In genomic region chr11:4030197-4030596, GRCh38 we compare ENCODE assay signal across 25 cellular contexts.
"Had no signal": no experiment of that assay in that cellular context is flagged by ENCODE, and none has a peak within 500 bp of the region (broad histone marks: within the 10 kb centered on the region; RNA-seq: fewer than 3 reads in every experiment).

No MANE protein-coding gene starts in this region.

- ATAC-seq: activated CD4-positive, CD25-positive, alpha-beta regulatory T cell treated with anti-CD3 and anti-CD28 coated beads, Interleukin-2, amount 50 U/mL, for 24 hours; activated CD8-positive, alpha-beta memory T cell treated with anti-CD3 and anti-CD28 coated beads, Interleukin-2, amount 10 ng/mL, durations not matched to agents 7 days and 5 days; SK-N-SH treated with all-trans-retinoic acid at 6 μM for 48 hours had no signal

- DNase-seq: activated CD4-positive, alpha-beta T cell treated with anti-CD3 and anti-CD28 coated beads for 4 hours; activated CD4-positive, alpha-beta T cell treated with anti-CD3 and anti-CD28 coated beads, Interleukin-2, amount 50 U/mL, for 48 hours; activated CD8-positive, alpha-beta memory T cell treated with anti-CD3 and anti-CD28 coated beads, Interleukin-2, amount 10 ng/mL, durations not matched to agents 7 days and 5 days; activated gamma-delta T cell; activated naive CD4-positive, alpha-beta T cell treated with anti-CD3 and anti-CD28 coated beads for 36 hours; activated T-cell treated with anti-CD3 and anti-CD28 coated beads, Interleukin-2, amount 50 U/mL, for 24 hours; amygdala; MG63; NCI-H1105 treated with DMSO at 0.1 percent for 48 hours; NCI-H1436 treated with DMSO at 0.1 percent for 48 hours; NCI-H1930; NCI-H2107; NCI-H2171 treated with DMSO at 0.1 percent for 48 hours; NCI-H226; NCI-H526; NCI-H82; Peyer's patch; Right ventricle myocardium superior; SJCRH30 had no signal

- H3K27me3 ChIP-seq: MG63, Peyer's patch, SJCRH30 had no signal

- H3K27ac Mint-ChIP-seq: activated CD8-positive, alpha-beta memory T cell treated with anti-CD3 and anti-CD28 coated beads, Interleukin-2, amount 10 ng/mL, durations not matched to agents 7 days and 5 days; activated naive CD4-positive, alpha-beta T cell treated with anti-CD3 and anti-CD28 coated beads for 36 hours; activated naive CD8-positive, alpha-beta T cell; activated T-cell treated with anti-CD3 and anti-CD28 coated beads, Interleukin-2, amount 50 U/mL, for 24 hours; brain; T-helper 1 cell treated with Interleukin-12 subunit alpha and Interleukin-12 subunit beta and Interleukin-4 antibody, amounts not matched to agents 30 μg/mL and 1 μg/mL, for 36 hours had no signal

- H3K4me3 Mint-ChIP-seq: activated CD8-positive, alpha-beta memory T cell treated with anti-CD3 and anti-CD28 coated beads, Interleukin-2, amount 10 ng/mL, durations not matched to agents 7 days and 5 days; activated naive CD4-positive, alpha-beta T cell treated with anti-CD3 and anti-CD28 coated beads for 36 hours; activated naive CD8-positive, alpha-beta T cell; activated T-cell treated with anti-CD3 and anti-CD28 coated beads, Interleukin-2, amount 50 U/mL, for 24 hours; brain; T-helper 1 cell treated with Interleukin-12 subunit alpha and Interleukin-12 subunit beta and Interleukin-4 antibody, amounts not matched to agents 30 μg/mL and 1 μg/mL, for 36 hours had no signal

- H3K4me3 ChIP-seq: MG63, Peyer's patch, SJCRH30 had no signal

- H3K36me3 ChIP-seq: MG63, SJCRH30 had no signal

- H3K27ac ChIP-seq: Peyer's patch, RWPE1, SJCRH30 had no signal

- H3K4me1 Mint-ChIP-seq: activated CD8-positive, alpha-beta memory T cell treated with anti-CD3 and anti-CD28 coated beads, Interleukin-2, amount 10 ng/mL, durations not matched to agents 7 days and 5 days had no signal

- H3K27me3 Mint-ChIP-seq: activated CD8-positive, alpha-beta memory T cell treated with anti-CD3 and anti-CD28 coated beads, Interleukin-2, amount 10 ng/mL, durations not matched to agents 7 days and 5 days; activated naive CD8-positive, alpha-beta T cell; activated T-cell treated with anti-CD3 and anti-CD28 coated beads, Interleukin-2, amount 50 U/mL, for 24 hours; brain had no signal

- H3K4me1 ChIP-seq: Peyer's patch, SJCRH30 had no signal
